20 cellular contexts compared by ENCODE assay signal in the genomic region with DNA sequence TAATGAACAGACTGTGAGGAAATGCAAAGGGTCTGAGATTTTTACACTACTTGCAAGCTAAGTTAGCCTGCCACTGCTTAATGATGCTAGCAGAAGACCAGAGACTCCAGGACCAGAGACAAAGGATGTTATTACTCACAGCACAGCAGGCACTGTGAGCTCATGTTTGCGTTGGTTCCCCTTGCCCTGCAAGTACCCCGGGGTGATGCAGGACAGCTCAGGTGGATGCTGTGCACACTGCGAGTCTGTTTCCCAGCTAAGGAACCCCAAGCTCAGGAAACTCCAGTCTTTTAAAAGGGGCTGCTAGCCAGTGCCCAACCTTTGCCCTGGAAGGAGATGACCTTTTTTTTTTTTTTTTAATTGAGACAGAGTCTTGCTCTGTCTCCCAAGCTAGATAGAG. TPM values are rescaled to one million over a fixed set of nuclear protein-coding genes. Genes with fewer than 3 reads are reported as not detected.
DNase-seq lines count a peak whose midpoint lies in the region; ATAC-seq and TF ChIP-seq lines count a peak whose summit lies in the region.
"Had no signal": no experiment of that assay in that cellular context is flagged by ENCODE, and none has a peak within 500 bp of the region (broad histone marks: within the 10 kb centered on the region; RNA-seq: fewer than 3 reads in every experiment).

No MANE protein-coding gene starts in this region.

- POLR2A ChIA-PET in OCI-LY7 (lab: Charles Lee): interaction anchor here (0.6 kb wide), 1 partner anchor 1036 kb away, joined by 5 read pairs; no protein-coding TSS in a partner anchor

- no peak for DNase-seq in activated T-cell treated with anti-CD3 and anti-CD28 coated beads, Interleukin-2, amount 50 U/mL, for 24 hours
- no peak for DNase-seq in activated T-cell treated with anti-CD3 and anti-CD28 coated beads, Interleukin-2, amount 50 U/mL, for 1 hour
- DNase-seq in activated naive CD4-positive, alpha-beta T cell treated with anti-CD3 and anti-CD28 coated beads, Interleukin-2, amount 50 U/mL, for 72 hours (ENCODE audit: low spot score in 2 of 2): no peak
- DNase-seq in NCI-H1092 (lab: John Stamatoyannopoulos, UW) (no peak), OCI-LY7 (ENCODE audit: low spot score) (no peak), islet precursor cell (no peak)
- DNase-seq: C1 segment of cervical spinal cord, GF-D8, H9, Kasumi-1, naive B cell, NCI-H1105, NCI-H510A, posterior cingulate gyrus, uterus had no signal

- peak in 1 of 2 donors; percentile 34 for ATAC-seq in activated naive CD4-positive, alpha-beta T cell treated with anti-CD3 and anti-CD28 coated beads, Interleukin-2, amount 50 U/mL, for 72 hours

- H3K27ac ChIP-seq in KMS-11 (no peak overlapping the region), OCI-LY7 (ENCODE audit: low read depth, low read length, poor library complexity, severe bottlenecking) (no peak overlapping the region)
- H3K27ac ChIP-seq: skin epidermis, uterus had no signal

- no peak overlapping the region for H3K4me3 Mint-ChIP-seq in activated T-cell treated with anti-CD3 and anti-CD28 coated beads, Interleukin-2, amount 50 U/mL, for 24 hours
- peak overlapping the region in 2 of 3 experiments; percentile 81 to 86 for H3K4me3 Mint-ChIP-seq in nephron

- H3K9me3 Mint-ChIP-seq in activated T-cell treated with anti-CD3 and anti-CD28 coated beads, Interleukin-2, amount 50 U/mL, for 24 hours: peaks cover 4% of the 10 kb centered on the region
- H3K9me3 Mint-ChIP-seq in activated naive CD4-positive, alpha-beta T cell treated with anti-CD3 and anti-CD28 coated beads, Interleukin-2, amount 50 U/mL, for 72 hours: peaks cover 0 to 23% of the 10 kb centered on the region in 2 donors
- H3K9me3 Mint-ChIP-seq in nephron: no peaks in the 10 kb centered on the region

- peak overlapping the region; percentile 38 for H3K27ac Mint-ChIP-seq in activated T-cell treated with anti-CD3 and anti-CD28 coated beads, Interleukin-2, amount 50 U/mL, for 24 hours
- H3K27ac Mint-ChIP-seq in activated naive CD4-positive, alpha-beta T cell treated with anti-CD3 and anti-CD28 coated beads, Interleukin-2, amount 50 U/mL, for 72 hours: peak overlapping the region; percentile 14 to 73
- no peak overlapping the region for H3K27ac Mint-ChIP-seq in nephron

- H3K9me2 ChIP-seq in OCI-LY7 (ENCODE audit: insufficient read depth, low read length): no peaks in the 10 kb centered on the region

- no peak overlapping the region for H3K9ac ChIP-seq in KMS-11

- H3K4me2 ChIP-seq in KMS-11 (peak overlapping the region; percentile 71; the same call in 1 of the 2 replicates), OCI-LY7 (ENCODE audit: low read length) (no peak overlapping the region)

- H3K27me3 Mint-ChIP-seq in activated T-cell treated with anti-CD3 and anti-CD28 coated beads, Interleukin-2, amount 50 U/mL, for 24 hours: peaks cover 65% of the 10 kb centered on the region
- peaks cover 61% of the 10 kb centered on the region for H3K27me3 Mint-ChIP-seq in nephron (ENCODE audit: low read depth)

- H3K4me1 ChIP-seq in KMS-11 (ENCODE audit: low read depth, poor library complexity, severe bottlenecking) (peaks cover 27% of the 10 kb centered on the region), OCI-LY7 (ENCODE audit: insufficient read depth, low read length, poor library complexity, severe bottlenecking) (no peaks in the 10 kb centered on the region)

- H4K20me1 ChIP-seq in KMS-11 (ENCODE audit: insufficient read depth) (no peaks in the 10 kb centered on the region), OCI-LY7 (ENCODE audit: insufficient read depth, low read length) (no peaks in the 10 kb centered on the region)

- H3K36me3 ChIP-seq in KMS-11 (ENCODE audit: insufficient read depth) (no peaks in the 10 kb centered on the region), OCI-LY7 (ENCODE audit: insufficient read depth, low read length) (no peaks in the 10 kb centered on the region)
- H3K36me3 ChIP-seq: uterus had no signal

- no peak overlapping the region for H3K4me3 ChIP-seq in KMS-11 (IDR thresholded peaks at IDR 0.05; ENCODE audit: insufficient read depth, low read depth, low read length)
- H3K4me3 ChIP-seq in OCI-LY7 (ENCODE audit: low read depth, low read length, poor library complexity, severe bottlenecking): no peak overlapping the region
- H3K4me3 ChIP-seq: GM12878, uterus had no signal

- H3K27me3 ChIP-seq in KMS-11 (ENCODE audit: insufficient read depth, low read depth): peaks cover 15% of the 10 kb centered on the region
- H3K27me3 ChIP-seq: uterus had no signal

- H3K36me3 Mint-ChIP-seq in activated T-cell treated with anti-CD3 and anti-CD28 coated beads, Interleukin-2, amount 50 U/mL, for 24 hours (ENCODE audit: low read depth): no peaks in the 10 kb centered on the region
- peaks cover 19 to 32% of the 10 kb centered on the region in 2 donors for H3K36me3 Mint-ChIP-seq in activated naive CD4-positive, alpha-beta T cell treated with anti-CD3 and anti-CD28 coated beads, Interleukin-2, amount 50 U/mL, for 72 hours
- no peaks in the 10 kb centered on the region for H3K36me3 Mint-ChIP-seq in nephron (ENCODE audit: low read depth)

- no peak for TF ChIP-seq CTCF in KMS-11 (conservative IDR thresholded peaks at IDR 0.05; ENCODE audit: low read depth, low read length)
- TF ChIP-seq CTCF in nephron (IDR thresholded peaks at IDR 0.05; ENCODE audit: unreplicated experiment in 3 of 3): no peak
- TF ChIP-seq CTCF in OCI-LY7 (conservative IDR thresholded peaks at IDR 0.05; ENCODE audit: low read length): no peak

- CTCF ChIA-PET in OCI-LY7 (lab: Charles Lee; ENCODE audit: unreplicated experiment): no interaction called here

- H3K79me2 ChIP-seq in KMS-11 (ENCODE audit: insufficient read depth, low read depth) (no peaks in the 10 kb centered on the region), OCI-LY7 (ENCODE audit: insufficient read depth, low read depth, low read length) (no peaks in the 10 kb centered on the region)

- intact Hi-C loops in OCI-LY7 (cut with micrococcal nuclease; ENCODE audit: unreplicated experiment): no loop called here

- H3K4me1 Mint-ChIP-seq in activated T-cell treated with anti-CD3 and anti-CD28 coated beads, Interleukin-2, amount 50 U/mL, for 24 hours (ENCODE audit: low read depth): peaks cover 77% of the 10 kb centered on the region
- peaks cover 46% of the 10 kb centered on the region for H3K4me1 Mint-ChIP-seq in nephron

- no peaks in the 10 kb centered on the region for H3K9me3 ChIP-seq in OCI-LY7 (ENCODE audit: low read length)
- H3K9me3 ChIP-seq: uterus had no signal

- no TSS peak for BruUV-seq in OCI-LY7 (replicated peaks; lab: Mats Ljungman, UMichigan)

- H2AFZ ChIP-seq in KMS-11 (ENCODE audit: low read depth) (no peak overlapping the region), OCI-LY7 (ENCODE audit: low read length) (no peak overlapping the region)

RNA-seq across cellular contexts. Expression of gene FHAD1, which starts 1.2 kb away (rescaled TPM):
- under 1 TPM in 1 of 2 donors, not detected in 1; 0.27 TPM for total RNA-seq in activated naive CD4-positive, alpha-beta T cell treated with anti-CD3 and anti-CD28 coated beads, Interleukin-2, amount 50 U/mL, for 72 hours
- not detected in 2 replicates for total RNA-seq in OCI-LY7 (2014; rRNA removed; shearing (Covaris generic))
- not detected in 2 replicates for total RNA-seq in OCI-LY7 (2022)
- total RNA-seq: lung microvascular endothelial cell had no signal

Comparison
In these comparisons a context has a peak if more than half of its experiments do, and no peak if none do; other contexts are left out.
1. H3K27ac Mint-ChIP-seq: peak in activated T-cell treated with anti-CD3 and anti-CD28 coated beads, Interleukin-2, amount 50 U/mL, for 24 hours (single experiment) and activated naive CD4-positive, alpha-beta T cell treated with anti-CD3 and anti-CD28 coated beads, Interleukin-2, amount 50 U/mL, for 72 hours (2 of 2); none in nephron (0 of 3).